ENCODE assay signal across 13 cellular contexts in genomic region chr13:105773241-105773640, GRCh38.
"Had no signal": no experiment of that assay in that cellular context is flagged by ENCODE, and none has a peak within 500 bp of the region (broad histone marks: within the 10 kb centered on the region; RNA-seq: fewer than 3 reads in every experiment).

No MANE protein-coding gene starts in this region.

- H3K27ac ChIP-seq: hepatocyte had no signal

- H3K4me3 ChIP-seq: body of pancreas, hepatocyte had no signal

- H3K27me3 ChIP-seq: body of pancreas, hepatocyte had no signal

- DNase-seq: activated CD4-positive, alpha-beta T cell treated with anti-CD3 and anti-CD28 coated beads, Interleukin-2, amount 10 ng/mL, durations not matched to agents 24 days and 14 days; activated CD4-positive, CD25-positive, alpha-beta regulatory T cell; activated CD8-positive, alpha-beta memory T cell treated with anti-CD3 and anti-CD28 coated beads, Interleukin-2, amount 50 U/mL, for 48 hours; activated gamma-delta T cell treated with Interleukin-2 at 50 U/mL for 16 hours; amniotic stem cell; body of pancreas; caudate nucleus; kidney glomerular epithelial cell; T-helper 2 cell had no signal

- FAIRE-seq: colon, TTC549, urothelium cell line had no signal

- H3K79me2 ChIP-seq: hepatocyte had no signal

- H3K9me3 ChIP-seq: body of pancreas had no signal
